26 cellular contexts compared by ENCODE assay signal in the genomic region with DNA sequence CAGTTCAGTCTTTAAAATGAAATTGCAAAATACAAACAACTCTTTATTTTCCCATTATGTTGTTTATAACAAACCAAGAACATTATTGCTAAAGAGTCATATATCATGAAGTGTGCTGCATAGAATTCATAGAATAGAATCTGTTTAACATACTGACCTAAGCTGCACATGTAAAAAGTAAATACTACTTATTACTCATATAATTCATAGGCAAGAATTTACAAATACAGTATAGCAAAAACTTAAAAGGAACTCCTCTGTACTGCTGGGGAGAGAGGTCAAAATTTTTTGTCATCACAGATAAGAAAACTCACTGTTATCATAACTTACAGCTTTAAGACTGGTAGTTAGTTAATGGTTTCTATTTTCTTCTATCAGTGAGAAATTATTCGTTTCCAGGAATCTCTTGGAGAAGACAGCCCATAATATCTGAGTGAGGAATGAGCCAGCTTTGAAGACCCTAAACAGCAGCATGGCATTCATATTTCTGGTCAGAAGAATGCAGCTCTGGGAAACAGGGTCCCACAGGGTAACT. TPM values are rescaled to one million over a fixed set of nuclear protein-coding genes. Genes with fewer than 3 reads are reported as not detected.
DNase-seq lines count a peak whose midpoint lies in the region; ATAC-seq, FAIRE-seq and TF ChIP-seq lines count a peak whose summit lies in the region.
"Had no signal": no experiment of that assay in that cellular context is flagged by ENCODE, and none has a peak within 500 bp of the region (broad histone marks: within the 10 kb centered on the region; RNA-seq: fewer than 3 reads in every experiment).

No MANE protein-coding gene starts in this region.

- in situ Hi-C loops in K562 (cut with MboI) = no loop called here

- H3K36me3 ChIP-seq in K562 (ENCODE audit: control insufficient read depth, insufficient read depth, low read length) (no peaks in the 10 kb centered on the region), hepatocyte (replicated peaks; ENCODE audit: insufficient read depth, low read depth) (no peaks in the 10 kb centered on the region), thoracic aorta (no peaks in the 10 kb centered on the region)

- CTCF ChIA-PET in K562 (lab: Yijun Ruan, JAX; ENCODE audit: low intra/inter-chr PET ratio) = no interaction called here
- CTCF ChIA-PET in activated CD4-positive, alpha-beta T cell treated with anti-CD3 and anti-CD28 coated beads, Interleukin-2, amount 10 ng/mL, durations not matched to agents 7 days and 5 days (lab: Charles Lee) = no interaction called here

- no peaks in the 10 kb centered on the region for H4K20me1 ChIP-seq in K562 (replicated peaks; ENCODE audit: control insufficient read depth, insufficient read depth, low read length)
- H4K20me1 ChIP-seq in hepatocyte (ENCODE audit: insufficient read depth, poor library complexity, severe bottlenecking) = no peaks in the 10 kb centered on the region
- H4K20me1 ChIP-seq: BLaER1 had no signal

- no peak overlapping the region for H3K4me3 Mint-ChIP-seq in activated CD4-positive, alpha-beta T cell treated with anti-CD3 and anti-CD28 coated beads, Interleukin-2, amount 10 ng/mL, durations not matched to agents 7 days and 5 days
- H3K4me3 Mint-ChIP-seq: CD4-positive, alpha-beta T cell; IgD-negative memory B cell had no signal

- TF ChIP-seq CTCF in K562 (IDR thresholded peaks at IDR 0.05 in 2 of 3, conservative IDR thresholded peaks at IDR 0.05 in 1 of 3; ENCODE audit: insufficient read depth in 2 of 3, low read depth in 1 of 3, low read length in 3 of 3) (no peak), hepatocyte (IDR thresholded peaks at IDR 0.05; ENCODE audit: poor library complexity) (no peak), thoracic aorta (IDR thresholded peaks at IDR 0.05) (no peak)

- intact Hi-C loops in K562 (cut with micrococcal nuclease) = no loop called here

- BruUV-seq in K562 (replicated peaks; lab: Mats Ljungman, UMichigan) = no TSS peak

- H3K4me2 ChIP-seq in K562 (ENCODE audit: insufficient read depth, low read length) (peak overlapping the region; percentile 21), hepatocyte (peak overlapping the region; percentile 0)
- H3K4me2 ChIP-seq: BLaER1 had no signal

- H2AFZ ChIP-seq in K562 (ENCODE audit: low read depth, low read length) (no peak overlapping the region), hepatocyte (no peak overlapping the region)

- H3K4me1 ChIP-seq in K562 (replicated peaks in 1 of 2; ENCODE audit: control insufficient read depth in 2 of 2, insufficient read depth in 2 of 2, low read length in 2 of 2) = peaks cover 3 to 41% of the 10 kb centered on the region in 2 experiments; a peak in 4 of 5 replicates
- H3K4me1 ChIP-seq in hepatocyte (ENCODE audit: insufficient read depth) = peaks cover 35% of the 10 kb centered on the region
- peaks cover 28 to 58% of the 10 kb centered on the region in 2 donors for H3K4me1 ChIP-seq in thoracic aorta (ENCODE audit: control insufficient read depth in 1 of 2, low read depth in 2 of 2)

- H3K4me1 Mint-ChIP-seq in activated CD4-positive, alpha-beta T cell treated with anti-CD3 and anti-CD28 coated beads, Interleukin-2, amount 10 ng/mL, durations not matched to agents 7 days and 5 days = peaks cover 16% of the 10 kb centered on the region

- DNase-seq in OCI-M1 (lab: John Stamatoyannopoulos, UW) = peak; percentile 81
- DNase-seq in K562 (ENCODE audit: extremely low read depth in 1 of 4, low spot score in 3 of 4) = peak; percentile 19 to 57 (median 30)
- DNase-seq in hepatocyte (ENCODE audit: low spot score) = no peak
- DNase-seq in thoracic aorta (ENCODE audit: low spot score) = no peak
- DNase-seq in activated CD4-positive, alpha-beta T cell treated with anti-CD3 and anti-CD28 coated beads, Interleukin-2, amount 10 ng/mL, durations not matched to agents 7 days and 5 days = no peak
- no peak for DNase-seq in DMS153 treated with DMSO at 0.1 percent for 48 hours (lab: John Stamatoyannopoulos, UW; ENCODE audit: unreplicated experiment)
- DNase-seq: CD4-positive, alpha-beta T cell; COR-L47; HCEC 1CT; Karpas-422; NCI-H1092 treated with DMSO at 0.1 percent for 48 hours; NCI-H1436 treated with DMSO at 0.1 percent for 48 hours; NCI-H187 treated with DMSO at 0.1 percent for 48 hours; NCI-H446; NCI-H524 treated with DMSO at 0.1 percent for 48 hours; NCI-H82; SIG-M5 had no signal

- no peaks in the 10 kb centered on the region for H3K9me2 ChIP-seq in hepatocyte (replicated peaks; ENCODE audit: insufficient read depth)

- no peak overlapping the region for H3K4me3 ChIP-seq in K562
- no peak overlapping the region for H3K4me3 ChIP-seq in hepatocyte
- H3K4me3 ChIP-seq in thoracic aorta = no peak overlapping the region
- H3K4me3 ChIP-seq: BLaER1, SK-N-MC had no signal

- H3K9me3 Mint-ChIP-seq in activated CD4-positive, alpha-beta T cell treated with anti-CD3 and anti-CD28 coated beads, Interleukin-2, amount 10 ng/mL, durations not matched to agents 7 days and 5 days = no peaks in the 10 kb centered on the region
- H3K9me3 Mint-ChIP-seq: CD4-positive, alpha-beta T cell; IgD-negative memory B cell had no signal

- H3K79me2 ChIP-seq in K562 (ENCODE audit: control insufficient read depth, insufficient read depth, low read length) (peaks cover 6% of the 10 kb centered on the region; the same call in 1 of the 3 replicates), hepatocyte (no peaks in the 10 kb centered on the region)

- WGBS in K562 (ENCODE audit: insufficient coverage, low coverage, missing lambda C conversion rate) = 0% methylated on average over 1 of the region's 1 CpG
- WGBS in hepatocyte (ENCODE audit: low lambda C conversion rate, missing lambda C conversion rate) = 47% methylated on average over 1 of the region's 1 CpG

- TF ChIP-seq POLR2A in K562 (conservative IDR thresholded peaks at IDR 0.05) = no peak

- no peak overlapping the region for H3K27ac Mint-ChIP-seq in activated CD4-positive, alpha-beta T cell treated with anti-CD3 and anti-CD28 coated beads, Interleukin-2, amount 10 ng/mL, durations not matched to agents 7 days and 5 days
- H3K27ac Mint-ChIP-seq: CD4-positive, alpha-beta T cell; IgD-negative memory B cell had no signal

- no peaks in the 10 kb centered on the region for H3K27me3 ChIP-seq in K562 (ENCODE audit: control insufficient read depth in 2 of 2, insufficient read depth in 2 of 2, low read length in 2 of 2)
- no peaks in the 10 kb centered on the region for H3K27me3 ChIP-seq in hepatocyte
- H3K27me3 ChIP-seq in thoracic aorta (replicated peaks; ENCODE audit: insufficient read depth) = no peaks in the 10 kb centered on the region
- H3K27me3 ChIP-seq: BLaER1 had no signal

- TF ChIP-seq RAD21 in K562 (CRISPR knock-in tag; conservative IDR thresholded peaks at IDR 0.05 in 1 of 2, IDR thresholded peaks at IDR 0.05 in 1 of 2) = no peak

- H3K27ac ChIP-seq in K562 (ENCODE audit: extremely low read depth, low read depth, low read length) = peak overlapping the region; percentile 65
- H3K27ac ChIP-seq in hepatocyte = peak overlapping the region; percentile 72
- peak overlapping the region; percentile 89 to 90 for H3K27ac ChIP-seq in thoracic aorta
- H3K27ac ChIP-seq: BLaER1, SK-N-MC had no signal

- ATAC-seq in K562 (peak; percentile 50), thoracic aorta (ENCODE audit: insufficient number of reproducible peaks, low FRiP score, low read depth) (no peak), GM21381 (IDR thresholded peaks at IDR 0.05; ENCODE audit: unreplicated experiment) (no peak), GM19328 (IDR thresholded peaks at IDR 0.05; ENCODE audit: unreplicated experiment) (no peak)
- ATAC-seq: Panc1 had no signal

- no peaks in the 10 kb centered on the region for H3K9me1 ChIP-seq in K562 (ENCODE audit: control insufficient read depth, insufficient read depth, low read length)

- H3K9me3 ChIP-seq in K562 (replicated peaks; ENCODE audit: control insufficient read depth, insufficient read depth, low read depth, low read length) (no peaks in the 10 kb centered on the region), hepatocyte (ENCODE audit: low read depth) (no peaks in the 10 kb centered on the region), thoracic aorta (no peaks in the 10 kb centered on the region)
- H3K9me3 ChIP-seq: BLaER1 had no signal

- peak overlapping the region in 1 of 2 experiments; percentile 51; a peak in 1 of 4 replicates for H3K9ac ChIP-seq in K562 (ENCODE audit: insufficient read depth in 1 of 2, low read depth in 2 of 2, low read length in 2 of 2)
- H3K9ac ChIP-seq: BLaER1 had no signal

- H3K36me3 Mint-ChIP-seq in activated CD4-positive, alpha-beta T cell treated with anti-CD3 and anti-CD28 coated beads, Interleukin-2, amount 10 ng/mL, durations not matched to agents 7 days and 5 days (ENCODE audit: low read depth) = peaks cover 11% of the 10 kb centered on the region

- peaks cover 6% of the 10 kb centered on the region for H3K27me3 Mint-ChIP-seq in activated CD4-positive, alpha-beta T cell treated with anti-CD3 and anti-CD28 coated beads, Interleukin-2, amount 10 ng/mL, durations not matched to agents 7 days and 5 days
- H3K27me3 Mint-ChIP-seq: CD4-positive, alpha-beta T cell; IgD-negative memory B cell had no signal

- POLR2A ChIA-PET in K562 (lab: Yijun Ruan, JAX) = no interaction called here
- POLR2A ChIA-PET in activated CD4-positive, alpha-beta T cell treated with anti-CD3 and anti-CD28 coated beads, Interleukin-2, amount 10 ng/mL, durations not matched to agents 7 days and 5 days (lab: Charles Lee) = no interaction called here

- peak; percentile 80 for FAIRE-seq in K562 (lab: Jason Lieb, UNC)
- FAIRE-seq: A204.1, G401.6, H1 had no signal

- peak; percentile 80; the same call in 1 of the 2 replicates for TF ChIP-seq EP300 in K562 (IDR thresholded peaks at IDR 0.05; ENCODE audit: low read length)

RNA-seq across cellular contexts. Expression of a gene that starts 32.1 kb away (rescaled TPM):
- total RNA-seq in K562 (2011; cell fraction: chromatin; rRNA removed; ENCODE audit: low replicate concordance) = 1.0 and 4.2 TPM in 2 replicates
- 0.92 and 1.0 TPM in 2 replicates for total RNA-seq in K562 (2011; cell fraction: nucleolus; rRNA removed)
- total RNA-seq in K562 (2011; cell fraction: nucleoplasm; rRNA removed) = 0.76 and 2.8 TPM in 2 replicates
- 0.73 and 0.94 TPM in 2 replicates for total RNA-seq in K562 (2014; rRNA removed)
- 1.5 and 2.1 TPM in 2 replicates for total RNA-seq in K562 (2014; rRNA removed; fragmentation: Illumina TruSeq; extraction: Trizol)
- 1.1 and 1.7 TPM in 2 replicates for total RNA-seq in K562 (2015; rRNA removed; fragmentation: Illumina TruSeq; extraction: Trizol)
- total RNA-seq in K562 (2021) = 1.6 TPM in 2 replicates
- 2.1 and 2.7 TPM in 2 replicates for polyA plus RNA-seq in K562 (2011; rRNA removed)
- 0.88 and 2.6 TPM in 2 replicates for polyA plus RNA-seq in K562 (2011; cell fraction: cytosol; rRNA removed)
- polyA plus RNA-seq in K562 (2011; cell fraction: nucleus; rRNA removed) = 3.6 and 4.1 TPM in 2 replicates
- 1.5 and 2.8 TPM in 2 replicates for polyA plus RNA-seq in K562 (2012)
- polyA plus RNA-seq in K562 (2014; fragmentation: Illumina TruSeq; extraction: Trizol) = 1.9 and 2.0 TPM in 2 replicates
- under 1 TPM; 0.50 to 0.63 TPM for polyA plus RNA-seq in K562 (2014; fragmentation: Nextera tagmentation; extraction: Ambion mirVana)
- polyA plus RNA-seq in K562 (2014; rRNA removed) = 0.91 and 1.8 TPM in 2 replicates
- 4.2 and 4.9 TPM in 2 replicates for polyA minus RNA-seq in K562 (2011; rRNA and poly(A)+ RNA removed)
- 1.1 and 2.4 TPM in 2 replicates for polyA minus RNA-seq in K562 (2011; cell fraction: cytosol; rRNA and poly(A)+ RNA removed)
- polyA minus RNA-seq in K562 (2011; cell fraction: nucleus; rRNA and poly(A)+ RNA removed) = 0.94 and 4.8 TPM in 2 replicates
- total RNA-seq in hepatocyte = 48.2 and 54.9 TPM in 2 replicates
- polyA plus RNA-seq in hepatocyte = 40.5 and 49.4 TPM in 2 replicates
- total RNA-seq in thoracic aorta = 100 to 1,000 TPM; 270 to 279 TPM
- total RNA-seq in activated CD4-positive, alpha-beta T cell treated with anti-CD3 and anti-CD28 coated beads, Interleukin-2, amount 10 ng/mL, durations not matched to agents 7 days and 5 days = under 1 TPM; 0.25 to 0.44 TPM

Comparison
In these comparisons a context has a peak if more than half of its experiments do, and no peak if none do; other contexts are left out.
1. DNase-seq: peak in OCI-M1 (single experiment) and K562 (4 of 4); none in hepatocyte (single experiment), thoracic aorta (single experiment), activated CD4-positive, alpha-beta T cell treated with anti-CD3 and anti-CD28 coated beads, Interleukin-2, amount 10 ng/mL, durations not matched to agents 7 days and 5 days (single experiment) and DMS153 treated with DMSO at 0.1 percent for 48 hours (single experiment).
2. Peak in every context shown above with its lines, with median percentiles within 50 percentile points of each other: H3K27ac ChIP-seq.